8 cellular contexts compared by ENCODE assay signal in genomic region chr22:23385301-23386244, GRCh38.
A peak's percentile ranks its signal among the peaks of the same experiment; 100 is the strongest.
DNase-seq lines count a peak whose midpoint lies in the region; ATAC-seq lines count a peak whose summit lies in the region.

No MANE protein-coding gene starts in this region.

- DNase-seq in CD1c-positive myeloid dendritic cell (ENCODE audit: extremely low spot score) (peak; percentile 83), NOMO-1 treated with dmso at 0.1 percent for 144 hours (lab: John Stamatoyannopoulos, UW; ENCODE audit: unreplicated experiment) (peak; percentile 29), epidermal melanocyte (ENCODE audit: insufficient read length, low spot score) (peak; percentile 93), middle frontal gyrus (ENCODE audit: extremely low spot score, low spot score) (peak; percentile 68)
- peak; percentile 66 to 89 (median 87) for DNase-seq in activated CD8-positive, alpha-beta memory T cell treated with anti-CD3 and anti-CD28 coated beads for 48 hours (ENCODE audit: low read depth in 2 of 3, low spot score in 2 of 3)
- DNase-seq in stimulated activated CD8-positive, alpha-beta memory T cell treated with anti-CD3 and anti-CD28 coated beads, Interleukin-4, amount 100 ng/mL, for 1 hour (ENCODE audit: low read depth in 2 of 2, low spot score in 1 of 2), result peak; percentile 71 to 81

- ATAC-seq in HG02798 (IDR thresholded peaks at IDR 0.05; ENCODE audit: poor library complexity, unreplicated experiment), result peak; percentile 45
- ATAC-seq in GM18511 (IDR thresholded peaks at IDR 0.05; ENCODE audit: unreplicated experiment), result no peak

Comparison
In these comparisons a context has a peak if more than half of its experiments do, and no peak if none do; other contexts are left out.
1. DNase-seq: peak in every context shown above with its lines; median percentile 93 in epidermal melanocyte; 87 in activated CD8-positive, alpha-beta memory T cell treated with anti-CD3 and anti-CD28 coated beads for 48 hours; 83 in CD1c-positive myeloid dendritic cell; 76 in stimulated activated CD8-positive, alpha-beta memory T cell treated with anti-CD3 and anti-CD28 coated beads, Interleukin-4, amount 100 ng/mL, for 1 hour; 68 in middle frontal gyrus; 29 in NOMO-1 treated with dmso at 0.1 percent for 144 hours.